1 cellular context compared by ENCODE assay signal in genomic region chr11:70397336-70397982, GRCh38.
TF ChIP-seq lines count a peak whose summit lies in the region.

No MANE protein-coding gene starts in this region.

TF ChIP-seq in neural cell, 6 proteins besides CTCF, POLR2A, EP300 and RAD21 (continued from another document):
- TF ChIP-seq REST (IDR thresholded peaks at IDR 0.05; ENCODE audit: borderline replicate concordance) (no peak), EZH2 (IDR thresholded peaks at IDR 0.05; ENCODE audit: borderline replicate concordance, insufficient read depth, low read length, poor library complexity, severe bottlenecking) (no peak), MXI1 (conservative IDR thresholded peaks at IDR 0.05; ENCODE audit: poor library complexity, severe bottlenecking) (no peak)
